Comparison of ENCODE assay signal across 1 cellular context in the genomic region with DNA sequence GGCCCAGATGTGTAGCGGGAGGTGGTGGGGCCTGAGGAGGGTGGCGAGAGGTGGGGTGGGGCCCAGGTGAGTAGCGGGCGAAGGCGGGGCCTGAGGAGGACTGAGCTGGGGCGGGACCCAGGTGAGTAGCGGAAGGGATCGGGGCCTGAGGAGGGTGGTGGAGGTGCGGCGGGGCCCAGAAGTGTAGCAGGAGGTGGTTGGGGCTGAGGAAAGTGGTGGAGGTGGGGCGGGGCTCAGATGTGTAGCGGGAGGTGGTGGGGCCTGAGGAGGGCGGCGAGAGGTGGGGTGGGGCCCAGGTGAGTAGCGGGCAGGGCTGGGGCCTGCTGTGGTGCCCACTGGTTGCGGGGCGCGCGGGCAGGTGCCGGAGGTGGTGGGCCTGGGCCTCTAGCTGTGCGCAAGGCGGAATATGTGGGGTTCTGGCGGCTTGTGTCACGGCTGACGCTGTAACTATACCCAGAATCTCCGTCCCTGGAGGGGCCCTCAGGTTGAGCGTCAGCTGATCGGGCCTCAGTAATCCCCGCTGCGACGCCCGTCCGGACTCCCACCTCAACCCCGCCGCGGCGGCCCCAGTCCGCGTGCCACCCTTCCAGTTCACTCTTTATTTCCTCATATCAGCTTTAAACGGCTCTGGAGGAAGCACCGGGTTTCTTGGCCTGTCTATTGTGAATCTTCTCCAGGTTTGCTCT.
TF ChIP-seq lines count a peak whose summit lies in the region.

No MANE protein-coding gene starts in this region.

TF ChIP-seq in K562, 482 proteins besides CTCF, POLR2A, EP300 and RAD21 (continued from another document):
- TF ChIP-seq MYC (IDR thresholded peaks at IDR 0.05; ENCODE audit: low read depth, low read length) (no peak), MYC (CRISPR knock-in tag; IDR thresholded peaks at IDR 0.05; ENCODE audit: borderline replicate concordance, low read depth) (0 out of 2 replicates have a peak, but pooled peaks have one; percentile 45), HMGN3 (IDR thresholded peaks at IDR 0.05; ENCODE audit: borderline replicate concordance, extremely low read depth, insufficient read length, low read depth, low read length) (peak; percentile 32), SMARCE1 (IDR thresholded peaks at IDR 0.05) (0 out of 2 replicates have a peak, but pooled peaks have one; percentile 18), POLR2G (IDR thresholded peaks at IDR 0.05; ENCODE audit: low read depth, low read length) (0 out of 2 replicates have a peak, but pooled peaks have one; percentile 7), RNF2 (IDR thresholded peaks at IDR 0.05) (no peak), SUPT5H (IDR thresholded peaks at IDR 0.05) (peak; percentile 36), BRD4 (IDR thresholded peaks at IDR 0.05) (0 out of 2 replicates have a peak, but pooled peaks have one; percentile 44), PHF8 (IDR thresholded peaks at IDR 0.05; ENCODE audit: borderline replicate concordance, low read length) (peak; percentile 49; the same call in 1 of the 2 replicates)
- TF ChIP-seq, protein P1, sequence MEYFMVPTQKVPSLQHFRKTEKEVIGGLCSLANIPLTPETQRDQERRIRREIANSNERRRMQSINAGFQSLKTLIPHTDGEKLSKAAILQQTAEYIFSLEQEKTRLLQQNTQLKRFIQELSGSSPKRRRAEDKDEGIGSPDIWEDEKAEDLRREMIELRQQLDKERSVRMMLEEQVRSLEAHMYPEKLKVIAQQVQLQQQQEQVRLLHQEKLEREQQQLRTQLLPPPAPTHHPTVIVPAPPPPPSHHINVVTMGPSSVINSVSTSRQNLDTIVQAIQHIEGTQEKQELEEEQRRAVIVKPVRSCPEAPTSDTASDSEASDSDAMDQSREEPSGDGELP (CRISPR knock-in tag; IDR thresholded peaks at IDR 0.05; ENCODE audit: borderline replicate concordance) = peak; percentile 70; the same call in 1 of the 2 replicates
- TF ChIP-seq, protein P2, sequence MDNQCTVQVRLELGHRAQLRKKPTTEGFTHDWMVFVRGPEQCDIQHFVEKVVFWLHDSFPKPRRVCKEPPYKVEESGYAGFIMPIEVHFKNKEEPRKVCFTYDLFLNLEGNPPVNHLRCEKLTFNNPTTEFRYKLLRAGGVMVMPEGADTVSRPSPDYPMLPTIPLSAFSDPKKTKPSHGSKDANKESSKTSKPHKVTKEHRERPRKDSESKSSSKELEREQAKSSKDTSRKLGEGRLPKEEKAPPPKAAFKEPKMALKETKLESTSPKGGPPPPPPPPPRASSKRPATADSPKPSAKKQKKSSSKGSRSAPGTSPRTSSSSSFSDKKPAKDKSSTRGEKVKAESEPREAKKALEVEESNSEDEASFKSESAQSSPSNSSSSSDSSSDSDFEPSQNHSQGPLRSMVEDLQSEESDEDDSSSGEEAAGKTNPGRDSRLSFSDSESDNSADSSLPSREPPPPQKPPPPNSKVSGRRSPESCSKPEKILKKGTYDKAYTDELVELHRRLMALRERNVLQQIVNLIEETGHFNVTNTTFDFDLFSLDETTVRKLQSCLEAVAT (IDR thresholded peaks at IDR 0.05) = 0 out of 4 replicates have a peak, but pooled peaks of 1 of the 2 experiments have one; percentile 11
TF ChIP-seq in K562: peak in this region for 25.
